Comparison of ENCODE assay signal across 22 cellular contexts in genomic region chr5:146273109-146273508, GRCh38.
A peak's percentile ranks its signal among the peaks of the same experiment; 100 is the strongest.
DNase-seq lines count a peak whose midpoint lies in the region; ATAC-seq and TF ChIP-seq lines count a peak whose summit lies in the region.
"Had no signal": no experiment of that assay in that cellular context is flagged by ENCODE, and none has a peak within 500 bp of the region (broad histone marks: within the 10 kb centered on the region; RNA-seq: fewer than 3 reads in every experiment).

No MANE protein-coding gene starts in this region.

- H3F3A ChIP-seq in PC-9 (ENCODE audit: insufficient read depth, low read depth): peaks cover 10% of the 10 kb centered on the region

- ATAC-seq in GM18907 (IDR thresholded peaks at IDR 0.05; ENCODE audit: unreplicated experiment) (peak; percentile 90), GM21737 (IDR thresholded peaks at IDR 0.05; ENCODE audit: unreplicated experiment) (peak; percentile 85), HG03135 (IDR thresholded peaks at IDR 0.05; ENCODE audit: unreplicated experiment) (peak; percentile 61)
- no peak for ATAC-seq in natural killer cell treated with Interleukin-12 subunit alpha and Interleukin-12 subunit beta and Interleukin-15 and Interleukin-18, amount 100 ng/mL, for 72 hours
- ATAC-seq: activated CD8-positive, alpha-beta T cell treated with anti-CD3 and anti-CD28 coated beads for 36 hours; heart right ventricle; mucosa of descending colon; stimulated activated memory B cell treated with anti-CD40 and anti-IgM and Interleukin-4, amounts not matched to agents 10 μg/mL and 1 μg/mL and 100 μg/mL, for 72 hours had no signal

- no peaks in the 10 kb centered on the region for H3K27me3 ChIP-seq in PC-9 (ENCODE audit: insufficient read depth, low read depth)
- H3K27me3 ChIP-seq in tibial nerve: no peaks in the 10 kb centered on the region
- H3K27me3 ChIP-seq: cardiac muscle cell, heart right ventricle, neural progenitor cell, sigmoid colon, testis had no signal

- no peak overlapping the region for H3K4me3 Mint-ChIP-seq in natural killer cell treated with Interleukin-12 subunit alpha and Interleukin-12 subunit beta and Interleukin-15 and Interleukin-18, amount 100 ng/mL, for 72 hours
- H3K4me3 Mint-ChIP-seq: activated CD8-positive, alpha-beta T cell treated with anti-CD3 and anti-CD28 coated beads for 36 hours; CD4-positive, CD25-positive, alpha-beta regulatory T cell; dendritic cell treated with granulocyte-macrophage colony-stimulating factor and Interleukin-4, amounts not matched to agents 40 ng/mL and 50 ng/mL, for 4 days; neural progenitor cell; stimulated activated memory B cell treated with anti-CD40 and anti-IgM and Interleukin-4, amounts not matched to agents 10 μg/mL and 1 μg/mL and 100 μg/mL, for 72 hours had no signal

- no peak for TF ChIP-seq CTCF in PC-9 (conservative IDR thresholded peaks at IDR 0.05)
- no peak for TF ChIP-seq CTCF in tibial nerve (IDR thresholded peaks at IDR 0.05)
- no peak for TF ChIP-seq CTCF in lower leg skin (IDR thresholded peaks at IDR 0.05)

- no peak overlapping the region for H2AFZ ChIP-seq in PC-9
- H2AFZ ChIP-seq: neural progenitor cell had no signal

- intact Hi-C loops in PC-9 (cut with micrococcal nuclease; ENCODE audit: unreplicated experiment): no loop called here
- intact Hi-C loops in lower leg skin (cut with DNase I; ENCODE audit: low total_unique reads): no loop called here

- H3K9me3 Mint-ChIP-seq in natural killer cell treated with Interleukin-12 subunit alpha and Interleukin-12 subunit beta and Interleukin-15 and Interleukin-18, amount 100 ng/mL, for 72 hours: no peaks in the 10 kb centered on the region
- H3K9me3 Mint-ChIP-seq: activated CD8-positive, alpha-beta T cell treated with anti-CD3 and anti-CD28 coated beads for 36 hours; dendritic cell treated with granulocyte-macrophage colony-stimulating factor and Interleukin-4, amounts not matched to agents 40 ng/mL and 50 ng/mL, for 4 days; neural progenitor cell; stimulated activated memory B cell treated with anti-CD40 and anti-IgM and Interleukin-4, amounts not matched to agents 10 μg/mL and 1 μg/mL and 100 μg/mL, for 72 hours had no signal

- H3K4me1 ChIP-seq in PC-9 (replicated peaks; ENCODE audit: insufficient read depth): no peaks in the 10 kb centered on the region
- no peaks in the 10 kb centered on the region for H3K4me1 ChIP-seq in tibial nerve
- H3K4me1 ChIP-seq: heart right ventricle, left ventricle myocardium inferior, neural progenitor cell, sigmoid colon, testis had no signal

- H3K36me3 ChIP-seq in PC-9 (ENCODE audit: low read depth): peaks cover 18% of the 10 kb centered on the region
- peaks cover 2 to 95% (median 5%) of the 10 kb centered on the region in 3 donors for H3K36me3 ChIP-seq in tibial nerve

- H3K27me3 Mint-ChIP-seq in natural killer cell treated with Interleukin-12 subunit alpha and Interleukin-12 subunit beta and Interleukin-15 and Interleukin-18, amount 100 ng/mL, for 72 hours: no peaks in the 10 kb centered on the region
- H3K27me3 Mint-ChIP-seq: activated CD8-positive, alpha-beta T cell treated with anti-CD3 and anti-CD28 coated beads for 36 hours; CD4-positive, CD25-positive, alpha-beta regulatory T cell; dendritic cell treated with granulocyte-macrophage colony-stimulating factor and Interleukin-4, amounts not matched to agents 40 ng/mL and 50 ng/mL, for 4 days; stimulated activated memory B cell treated with anti-CD40 and anti-IgM and Interleukin-4, amounts not matched to agents 10 μg/mL and 1 μg/mL and 100 μg/mL, for 72 hours had no signal

- H4K20me1 ChIP-seq in PC-9 (ENCODE audit: insufficient read depth): no peaks in the 10 kb centered on the region

- H3K79me2 ChIP-seq in PC-9 (ENCODE audit: low read depth): no peaks in the 10 kb centered on the region

- no peak for TF ChIP-seq EP300 in tibial nerve (IDR thresholded peaks at IDR 0.05)

- H3K4me3 ChIP-seq in PC-9: no peak overlapping the region
- no peak overlapping the region for H3K4me3 ChIP-seq in tibial nerve
- no peak overlapping the region for H3K4me3 ChIP-seq in lower leg skin (ENCODE audit: low read depth, poor library complexity, severe bottlenecking)
- H3K4me3 ChIP-seq: cardiac muscle cell, heart right ventricle, left ventricle myocardium inferior, mucosa of descending colon, neural progenitor cell, sigmoid colon, testis had no signal

- no peaks in the 10 kb centered on the region for H3K4me1 Mint-ChIP-seq in natural killer cell treated with Interleukin-12 subunit alpha and Interleukin-12 subunit beta and Interleukin-15 and Interleukin-18, amount 100 ng/mL, for 72 hours (ENCODE audit: low read depth in 2 of 2)
- H3K4me1 Mint-ChIP-seq: CD4-positive, CD25-positive, alpha-beta regulatory T cell; neural progenitor cell; stimulated activated memory B cell treated with anti-CD40 and anti-IgM and Interleukin-4, amounts not matched to agents 10 μg/mL and 1 μg/mL and 100 μg/mL, for 72 hours had no signal

- TF ChIP-seq POLR2A in tibial nerve (IDR thresholded peaks at IDR 0.05): no peak
- no peak for TF ChIP-seq POLR2A in lower leg skin (IDR thresholded peaks at IDR 0.05)

- DNase-seq in PC-9 (no peak), tibial nerve (ENCODE audit: low spot score in 2 of 2) (no peak), lower leg skin (ENCODE audit: low spot score in 2 of 2) (no peak)
- DNase-seq in natural killer cell treated with Interleukin-12 subunit alpha and Interleukin-12 subunit beta and Interleukin-15 and Interleukin-18, amount 100 ng/mL, for 72 hours (ENCODE audit: low spot score): no peak
- DNase-seq: activated CD8-positive, alpha-beta T cell treated with anti-CD3 and anti-CD28 coated beads for 36 hours; activated naive CD4-positive, alpha-beta T cell treated with Interleukin-2 at 50 U/mL for 16 hours; activated T-cell treated with anti-CD3 and anti-CD28 coated beads, Interleukin-2, amount 50 U/mL, for 1 hour; CD4-positive, CD25-positive, alpha-beta regulatory T cell; heart right ventricle; left ventricle myocardium inferior; mucosa of descending colon; NCI-H1105; sigmoid colon; testis had no signal

- H3K4me2 ChIP-seq in PC-9: no peak overlapping the region
- H3K4me2 ChIP-seq: neural progenitor cell had no signal

- no TSS peak for BruUV-seq in PC-9 (replicated peaks; lab: Mats Ljungman, UMichigan)

- POLR2A ChIA-PET in PC-9 (lab: Charles Lee; ENCODE audit: unreplicated experiment): no interaction called here

- H3K27ac Mint-ChIP-seq in natural killer cell treated with Interleukin-12 subunit alpha and Interleukin-12 subunit beta and Interleukin-15 and Interleukin-18, amount 100 ng/mL, for 72 hours: no peak overlapping the region
- H3K27ac Mint-ChIP-seq: CD4-positive, CD25-positive, alpha-beta regulatory T cell; dendritic cell treated with granulocyte-macrophage colony-stimulating factor and Interleukin-4, amounts not matched to agents 40 ng/mL and 50 ng/mL, for 4 days; neural progenitor cell; stimulated activated memory B cell treated with anti-CD40 and anti-IgM and Interleukin-4, amounts not matched to agents 10 μg/mL and 1 μg/mL and 100 μg/mL, for 72 hours had no signal

- peaks cover 15% of the 10 kb centered on the region for H3K36me3 Mint-ChIP-seq in natural killer cell treated with Interleukin-12 subunit alpha and Interleukin-12 subunit beta and Interleukin-15 and Interleukin-18, amount 100 ng/mL, for 72 hours

- no peaks in the 10 kb centered on the region for H3K9me3 ChIP-seq in PC-9 (ENCODE audit: insufficient read depth, low read depth)
- no peaks in the 10 kb centered on the region for H3K9me3 ChIP-seq in tibial nerve
- H3K9me3 ChIP-seq: heart right ventricle, left ventricle myocardium inferior, mucosa of descending colon, sigmoid colon, testis had no signal

- CTCF ChIA-PET in PC-9 (lab: Charles Lee): no interaction called here

- H3K27ac ChIP-seq in PC-9 (0 out of 2 replicates have a peak overlapping the region, but pooled peaks have one; percentile 1), tibial nerve (no peak overlapping the region)
- H3K27ac ChIP-seq: cardiac muscle cell, heart right ventricle, left ventricle myocardium inferior, neural progenitor cell, RWPE1, sigmoid colon, testis had no signal

- H3K9me2 ChIP-seq in PC-9 (ENCODE audit: insufficient read depth): no peaks in the 10 kb centered on the region

Comparison
In these comparisons a context has a peak if more than half of its experiments do, and no peak if none do; other contexts are left out.
1. ATAC-seq: peak in GM18907 (single experiment), GM21737 (single experiment) and HG03135 (single experiment); none in natural killer cell treated with Interleukin-12 subunit alpha and Interleukin-12 subunit beta and Interleukin-15 and Interleukin-18, amount 100 ng/mL, for 72 hours (0 of 2).